ENCODE assay signal across 1 cellular context in the genomic region with DNA sequence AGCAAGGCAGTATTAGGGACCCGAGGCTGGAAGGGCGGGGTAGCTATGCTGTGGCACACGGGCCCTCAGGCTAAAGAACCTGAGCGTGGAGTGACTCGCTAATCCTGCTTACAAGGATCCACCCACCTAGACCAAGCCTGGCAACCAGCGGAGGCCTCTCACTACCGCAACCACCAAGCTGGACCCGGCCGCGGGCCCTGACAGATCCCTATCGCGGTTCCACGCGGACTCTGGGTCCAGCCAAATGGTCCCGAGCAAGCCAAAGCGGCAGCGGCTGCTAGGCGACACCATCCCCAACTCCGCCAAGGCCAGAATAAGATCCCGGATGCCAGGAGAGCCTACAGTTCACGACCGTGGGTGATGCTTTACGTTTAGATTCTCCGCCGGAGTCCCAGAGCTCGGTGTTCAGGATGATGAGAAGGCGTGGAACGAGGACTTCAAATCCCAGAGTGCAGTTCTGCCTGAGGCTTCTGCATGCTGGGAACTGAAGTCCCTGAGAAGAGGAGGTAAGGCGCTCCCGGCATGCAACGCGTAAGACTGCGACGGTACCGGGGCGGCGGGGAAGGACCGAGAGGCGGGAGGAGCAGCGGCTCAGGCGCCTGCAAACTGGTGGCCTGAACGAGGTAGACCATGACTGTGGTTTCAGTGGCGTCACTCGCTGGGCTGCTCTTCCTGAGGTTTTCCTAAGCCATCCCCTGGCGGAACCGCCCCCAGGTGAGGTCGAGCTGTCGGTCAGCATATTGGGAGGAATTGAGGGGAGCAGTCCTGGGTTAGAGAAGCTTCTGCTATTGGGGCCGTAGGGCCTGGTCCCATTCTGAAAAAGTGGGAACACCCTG.
TF ChIP-seq lines count a peak whose summit lies in the region.

A gene with protein sequence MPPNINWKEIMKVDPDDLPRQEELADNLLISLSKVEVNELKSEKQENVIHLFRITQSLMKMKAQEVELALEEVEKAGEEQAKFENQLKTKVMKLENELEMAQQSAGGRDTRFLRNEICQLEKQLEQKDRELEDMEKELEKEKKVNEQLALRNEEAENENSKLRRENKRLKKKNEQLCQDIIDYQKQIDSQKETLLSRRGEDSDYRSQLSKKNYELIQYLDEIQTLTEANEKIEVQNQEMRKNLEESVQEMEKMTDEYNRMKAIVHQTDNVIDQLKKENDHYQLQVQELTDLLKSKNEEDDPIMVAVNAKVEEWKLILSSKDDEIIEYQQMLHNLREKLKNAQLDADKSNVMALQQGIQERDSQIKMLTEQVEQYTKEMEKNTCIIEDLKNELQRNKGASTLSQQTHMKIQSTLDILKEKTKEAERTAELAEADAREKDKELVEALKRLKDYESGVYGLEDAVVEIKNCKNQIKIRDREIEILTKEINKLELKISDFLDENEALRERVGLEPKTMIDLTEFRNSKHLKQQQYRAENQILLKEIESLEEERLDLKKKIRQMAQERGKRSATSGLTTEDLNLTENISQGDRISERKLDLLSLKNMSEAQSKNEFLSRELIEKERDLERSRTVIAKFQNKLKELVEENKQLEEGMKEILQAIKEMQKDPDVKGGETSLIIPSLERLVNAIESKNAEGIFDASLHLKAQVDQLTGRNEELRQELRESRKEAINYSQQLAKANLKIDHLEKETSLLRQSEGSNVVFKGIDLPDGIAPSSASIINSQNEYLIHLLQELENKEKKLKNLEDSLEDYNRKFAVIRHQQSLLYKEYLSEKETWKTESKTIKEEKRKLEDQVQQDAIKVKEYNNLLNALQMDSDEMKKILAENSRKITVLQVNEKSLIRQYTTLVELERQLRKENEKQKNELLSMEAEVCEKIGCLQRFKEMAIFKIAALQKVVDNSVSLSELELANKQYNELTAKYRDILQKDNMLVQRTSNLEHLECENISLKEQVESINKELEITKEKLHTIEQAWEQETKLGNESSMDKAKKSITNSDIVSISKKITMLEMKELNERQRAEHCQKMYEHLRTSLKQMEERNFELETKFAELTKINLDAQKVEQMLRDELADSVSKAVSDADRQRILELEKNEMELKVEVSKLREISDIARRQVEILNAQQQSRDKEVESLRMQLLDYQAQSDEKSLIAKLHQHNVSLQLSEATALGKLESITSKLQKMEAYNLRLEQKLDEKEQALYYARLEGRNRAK (N-terminal part only) (minus strand): TSS at position 315 of the 836 bp plus-strand sequence. CDS start 781 bp downstream, outside the sequence.
A gene (plus strand): TSS at position 534 of the 836 bp plus-strand sequence. CDS start 6,009 bp downstream, outside the sequence.

TF ChIP-seq in H1, 55 proteins besides CTCF, POLR2A, EP300 and RAD21 (continues in another document):
- TF ChIP-seq CTBP2 (IDR thresholded peaks at IDR 0.05; ENCODE audit: borderline replicate concordance, insufficient read depth, insufficient read length, low read length) = no peak
- peak; percentile 50; the same call in 1 of the 2 replicates for TF ChIP-seq KDM1A (IDR thresholded peaks at IDR 0.05; ENCODE audit: borderline replicate concordance, low read length)
- no peak for TF ChIP-seq EZH2 (IDR thresholded peaks at IDR 0.05; ENCODE audit: low read depth, low read length, severe bottlenecking)
- no peak for TF ChIP-seq HDAC6 (IDR thresholded peaks at IDR 0.05; ENCODE audit: low read depth, low read length)
- TF ChIP-seq PHF8 (conservative IDR thresholded peaks at IDR 0.05; ENCODE audit: low read depth, low read length) = peak; percentile 44
- TF ChIP-seq, protein P1, sequence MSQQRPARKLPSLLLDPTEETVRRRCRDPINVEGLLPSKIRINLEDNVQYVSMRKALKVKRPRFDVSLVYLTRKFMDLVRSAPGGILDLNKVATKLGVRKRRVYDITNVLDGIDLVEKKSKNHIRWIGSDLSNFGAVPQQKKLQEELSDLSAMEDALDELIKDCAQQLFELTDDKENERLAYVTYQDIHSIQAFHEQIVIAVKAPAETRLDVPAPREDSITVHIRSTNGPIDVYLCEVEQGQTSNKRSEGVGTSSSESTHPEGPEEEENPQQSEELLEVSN (IDR thresholded peaks at IDR 0.05) = peak; percentile 64; the same call in 1 of the 2 replicates
- no peak for TF ChIP-seq JUND (IDR thresholded peaks at IDR 0.05; ENCODE audit: low read length)
- no peak for TF ChIP-seq CBX5 (IDR thresholded peaks at IDR 0.05; ENCODE audit: low read depth, low read length)
- no peak for TF ChIP-seq FOSL1 (IDR thresholded peaks at IDR 0.05; ENCODE audit: insufficient read depth, low read depth, low read length)
- TF ChIP-seq KDM4A (IDR thresholded peaks at IDR 0.05; ENCODE audit: low read depth, low read length, severe bottlenecking) = peak; percentile 19
- TF ChIP-seq SP4 (IDR thresholded peaks at IDR 0.05; ENCODE audit: low read length) = peak; percentile 22; the same call in 1 of the 2 replicates
- no peak for TF ChIP-seq MAFK (IDR thresholded peaks at IDR 0.05; ENCODE audit: low read depth, low read length)
- TF ChIP-seq NANOG (IDR thresholded peaks at IDR 0.05; ENCODE audit: insufficient read depth, low read depth, low read length, poor library complexity, severe bottlenecking) = no peak
- peak; percentile 36; the same call in 1 of the 2 replicates for TF ChIP-seq RBBP5 (IDR thresholded peaks at IDR 0.05; ENCODE audit: borderline replicate concordance, low read depth, low read length)
- TF ChIP-seq SIN3A (conservative IDR thresholded peaks at IDR 0.05 in 1 of 2, IDR thresholded peaks at IDR 0.05 in 1 of 2; ENCODE audit: low read depth in 1 of 2, low read length in 2 of 2) = peak; percentile 67 to 85; a peak in 2 of 4 replicates
- no peak for TF ChIP-seq EGR1 (IDR thresholded peaks at IDR 0.05; ENCODE audit: borderline replicate concordance, low read depth, low read length)
- no peak for TF ChIP-seq TAF7 (optimal IDR thresholded peaks at IDR 0.05; ENCODE audit: borderline replicate concordance, low read depth, low read length)
- TF ChIP-seq, protein P2, sequence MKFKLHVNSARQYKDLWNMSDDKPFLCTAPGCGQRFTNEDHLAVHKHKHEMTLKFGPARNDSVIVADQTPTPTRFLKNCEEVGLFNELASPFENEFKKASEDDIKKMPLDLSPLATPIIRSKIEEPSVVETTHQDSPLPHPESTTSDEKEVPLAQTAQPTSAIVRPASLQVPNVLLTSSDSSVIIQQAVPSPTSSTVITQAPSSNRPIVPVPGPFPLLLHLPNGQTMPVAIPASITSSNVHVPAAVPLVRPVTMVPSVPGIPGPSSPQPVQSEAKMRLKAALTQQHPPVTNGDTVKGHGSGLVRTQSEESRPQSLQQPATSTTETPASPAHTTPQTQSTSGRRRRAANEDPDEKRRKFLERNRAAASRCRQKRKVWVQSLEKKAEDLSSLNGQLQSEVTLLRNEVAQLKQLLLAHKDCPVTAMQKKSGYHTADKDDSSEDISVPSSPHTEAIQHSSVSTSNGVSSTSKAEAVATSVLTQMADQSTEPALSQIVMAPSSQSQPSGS (IDR thresholded peaks at IDR 0.05; ENCODE audit: low read length) = no peak
- TF ChIP-seq POU5F1 (IDR thresholded peaks at IDR 0.05; ENCODE audit: low read depth, low read length) = no peak
- no peak for TF ChIP-seq GTF2F1 (IDR thresholded peaks at IDR 0.05; ENCODE audit: borderline replicate concordance, low read depth, low read length)
- TF ChIP-seq POLR2AphosphoS5 (IDR thresholded peaks at IDR 0.05; ENCODE audit: low read depth, low read length) = peak; percentile 28; the same call in 1 of the 2 replicates
- TF ChIP-seq BCL11A (IDR thresholded peaks at IDR 0.05; ENCODE audit: low read depth in 2 of 2, low read length in 2 of 2) = no peak
- peak; percentile 73 for TF ChIP-seq TBP (IDR thresholded peaks at IDR 0.05; ENCODE audit: low read depth, low read length)
- TF ChIP-seq TEAD4 (IDR thresholded peaks at IDR 0.05; ENCODE audit: low read depth, low read length) = peak; percentile 52; the same call in 1 of the 2 replicates
- TF ChIP-seq SIX5 (IDR thresholded peaks at IDR 0.05; ENCODE audit: low read depth, low read length) = peak; percentile 100
- TF ChIP-seq KDM5A (IDR thresholded peaks at IDR 0.05; ENCODE audit: low read length) = peak; percentile 13; the same call in 1 of the 2 replicates
- TF ChIP-seq BRCA1 (IDR thresholded peaks at IDR 0.05; ENCODE audit: low read depth, low read length) = no peak
- peak; percentile 76 for TF ChIP-seq CREB1 (IDR thresholded peaks at IDR 0.05)
- no peak for TF ChIP-seq SIRT6 (IDR thresholded peaks at IDR 0.05; ENCODE audit: low read length)
- TF ChIP-seq CHD2 (IDR thresholded peaks at IDR 0.05; ENCODE audit: low read length) = peak; percentile 69; the same call in 1 of the 2 replicates
- peak in 1 of 2 experiments; percentile 93; a peak in 2 of 4 replicates for TF ChIP-seq HDAC2 (IDR thresholded peaks at IDR 0.05; ENCODE audit: borderline replicate concordance in 1 of 2, low read depth in 2 of 2, low read length in 2 of 2)
- TF ChIP-seq TAF1 (IDR thresholded peaks at IDR 0.05; ENCODE audit: low read depth, low read length) = peak; percentile 65
- no peak for TF ChIP-seq JUN (IDR thresholded peaks at IDR 0.05; ENCODE audit: low read depth, low read length)
- TF ChIP-seq SAP30 (IDR thresholded peaks at IDR 0.05; ENCODE audit: insufficient read depth, insufficient replicate concordance, low read length) = peak; percentile 96
- TF ChIP-seq RNF2 (IDR thresholded peaks at IDR 0.05; ENCODE audit: borderline replicate concordance, low read depth, low read length, missing control alignments, poor library complexity, severe bottlenecking) = no peak
- no peak for TF ChIP-seq YY1 (IDR thresholded peaks at IDR 0.05; ENCODE audit: low read depth, low read length)
- no peak for TF ChIP-seq CBX8 (IDR thresholded peaks at IDR 0.05; ENCODE audit: borderline replicate concordance, low read depth, low read length)
- TF ChIP-seq RXRA (IDR thresholded peaks at IDR 0.05; ENCODE audit: insufficient read depth, low read depth, low read length) = no peak
- TF ChIP-seq, protein P3, sequence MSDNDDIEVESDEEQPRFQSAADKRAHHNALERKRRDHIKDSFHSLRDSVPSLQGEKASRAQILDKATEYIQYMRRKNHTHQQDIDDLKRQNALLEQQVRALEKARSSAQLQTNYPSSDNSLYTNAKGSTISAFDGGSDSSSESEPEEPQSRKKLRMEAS (IDR thresholded peaks at IDR 0.05) = peak; percentile 18; the same call in 1 of the 2 replicates
- no peak for TF ChIP-seq NRF1 (IDR thresholded peaks at IDR 0.05; ENCODE audit: low read depth, low read length)
- no peak for TF ChIP-seq BACH1 (IDR thresholded peaks at IDR 0.05; ENCODE audit: low read length)
- peak; percentile 80 for TF ChIP-seq ASH2L (IDR thresholded peaks at IDR 0.05; ENCODE audit: low read length)
- TF ChIP-seq, protein P4, sequence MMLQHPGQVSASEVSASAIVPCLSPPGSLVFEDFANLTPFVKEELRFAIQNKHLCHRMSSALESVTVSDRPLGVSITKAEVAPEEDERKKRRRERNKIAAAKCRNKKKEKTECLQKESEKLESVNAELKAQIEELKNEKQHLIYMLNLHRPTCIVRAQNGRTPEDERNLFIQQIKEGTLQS (IDR thresholded peaks at IDR 0.05; ENCODE audit: insufficient read depth, low read depth, low read length) = peak; percentile 90
